17 cellular contexts compared by ENCODE assay signal in the genomic region with DNA sequence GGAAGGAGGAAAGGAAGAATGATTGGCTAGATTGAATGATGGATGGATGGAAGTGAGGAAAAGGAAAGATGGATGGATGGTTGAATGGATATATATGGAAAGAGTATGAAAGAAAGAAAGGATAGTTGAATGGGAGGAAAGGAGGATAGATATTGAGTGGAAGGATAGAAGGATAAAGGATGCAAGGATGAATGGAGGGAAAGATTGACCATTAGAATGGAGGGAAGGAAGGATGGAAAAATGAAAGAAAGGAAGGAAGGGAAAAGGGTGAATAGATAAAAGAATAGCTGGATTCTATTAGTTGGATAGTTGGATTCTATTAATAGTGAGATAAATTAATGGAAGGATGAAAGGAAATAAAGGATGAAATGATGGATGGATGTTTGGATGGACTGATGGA.
DNase-seq lines count a peak whose midpoint lies in the region; ATAC-seq and TF ChIP-seq lines count a peak whose summit lies in the region.
"Had no signal": no experiment of that assay in that cellular context is flagged by ENCODE, and none has a peak within 500 bp of the region (broad histone marks: within the 10 kb centered on the region; RNA-seq: fewer than 3 reads in every experiment).

No MANE protein-coding gene starts in this region.

- intact Hi-C loops in Calu3 (cut with micrococcal nuclease; ENCODE audit: unreplicated experiment) = no loop called here

- H3K27ac Mint-ChIP-seq in Calu3 (ENCODE audit: unreplicated experiment) (peak overlapping the region; percentile 1), type B pancreatic cell (peak overlapping the region; percentile 1)
- H3K27ac Mint-ChIP-seq: CD4-positive, alpha-beta T cell had no signal

- H3K4me1 ChIP-seq in HEK293 (ENCODE audit: control insufficient read depth, insufficient read depth, low read length) (no peaks in the 10 kb centered on the region), hepatocyte (ENCODE audit: insufficient read depth) (no peaks in the 10 kb centered on the region)

- no peaks in the 10 kb centered on the region for H4K20me1 ChIP-seq in hepatocyte (ENCODE audit: insufficient read depth, poor library complexity, severe bottlenecking)

- no peak overlapping the region for H3K4me2 ChIP-seq in hepatocyte

- no TSS peak for BruUV-seq in Calu3 (replicated peaks; lab: Mats Ljungman, UMichigan)

- H3K79me2 ChIP-seq in hepatocyte = no peaks in the 10 kb centered on the region

- no peaks in the 10 kb centered on the region for H3K9me3 ChIP-seq in HEK293 (ENCODE audit: control insufficient read depth, insufficient read depth, low read depth, low read length)
- H3K9me3 ChIP-seq in hepatocyte (ENCODE audit: low read depth) = no peaks in the 10 kb centered on the region

- CTCF ChIA-PET in Calu3 (lab: Charles Lee) (no interaction called here), HEK293 (lab: Yijun Ruan, JAX) (no interaction called here)

- H3K27ac ChIP-seq in HEK293 (ENCODE audit: extremely low read depth, low read depth, low read length) = no peak overlapping the region
- H3K27ac ChIP-seq in hepatocyte = peak overlapping the region; percentile 33
- H3K27ac ChIP-seq: C4-2B had no signal

- H3K9me2 ChIP-seq in hepatocyte (replicated peaks; ENCODE audit: insufficient read depth) = no peaks in the 10 kb centered on the region

- H3K27me3 Mint-ChIP-seq in Calu3 (ENCODE audit: unreplicated experiment) (peaks cover 13% of the 10 kb centered on the region), type B pancreatic cell (peaks cover 4% of the 10 kb centered on the region)

- H3K36me3 ChIP-seq in HEK293 (ENCODE audit: control insufficient read depth in 2 of 2, insufficient read depth in 1 of 2, low read length in 2 of 2) (no peaks in the 10 kb centered on the region), hepatocyte (replicated peaks; ENCODE audit: insufficient read depth, low read depth) (no peaks in the 10 kb centered on the region)

- no peak overlapping the region for H3K4me3 ChIP-seq in HEK293 (ENCODE audit: low read depth, low read length)
- no peak overlapping the region for H3K4me3 ChIP-seq in hepatocyte

- H3K4me1 Mint-ChIP-seq in Calu3 (ENCODE audit: low read depth, unreplicated experiment) = peaks cover 34% of the 10 kb centered on the region
- peaks cover 10% of the 10 kb centered on the region for H3K4me1 Mint-ChIP-seq in type B pancreatic cell (ENCODE audit: unreplicated experiment)

- no peaks in the 10 kb centered on the region for H3K27me3 ChIP-seq in hepatocyte

- POLR2A ChIA-PET in HEK293 (lab: Yijun Ruan, JAX) = no interaction called here

- no peak overlapping the region for H2AFZ ChIP-seq in hepatocyte

- H3K9me3 Mint-ChIP-seq in Calu3 (ENCODE audit: low read depth, unreplicated experiment) (no peaks in the 10 kb centered on the region), type B pancreatic cell (no peaks in the 10 kb centered on the region)
- H3K9me3 Mint-ChIP-seq: CD4-positive, alpha-beta T cell; H9 had no signal

- peaks cover 12% of the 10 kb centered on the region for H3K36me3 Mint-ChIP-seq in Calu3 (ENCODE audit: insufficient read depth, unreplicated experiment)
- no peaks in the 10 kb centered on the region for H3K36me3 Mint-ChIP-seq in type B pancreatic cell
- H3K36me3 Mint-ChIP-seq: IgD-negative memory B cell had no signal

- ATAC-seq in HG02884 (IDR thresholded peaks at IDR 0.05; ENCODE audit: unreplicated experiment) = no peak
- no peak for ATAC-seq in GM18858 (IDR thresholded peaks at IDR 0.05; ENCODE audit: unreplicated experiment)

- DNase-seq in Calu3 = no peak
- DNase-seq in hepatocyte (ENCODE audit: low spot score) = no peak
- DNase-seq in type B pancreatic cell (ENCODE audit: extremely low spot score, unreplicated experiment) = no peak
- no peak for DNase-seq in NCI-H1930 (lab: John Stamatoyannopoulos, UW)
- DNase-seq: AML-193; CD4-positive, alpha-beta T cell; DMS79 treated with DMSO at 0.1 percent for 48 hours; GF-D8; GOT3; H9; Karpas-422; KBM-7 had no signal

- TF ChIP-seq CTCF in Calu3 (IDR thresholded peaks at IDR 0.05; ENCODE audit: unreplicated experiment) (no peak), HEK293 (tag by site-specific recombination; IDR thresholded peaks at IDR 0.05) (no peak), hepatocyte (IDR thresholded peaks at IDR 0.05; ENCODE audit: poor library complexity) (no peak), type B pancreatic cell (conservative IDR thresholded peaks at IDR 0.05) (no peak)

- H3K4me3 Mint-ChIP-seq in Calu3 (ENCODE audit: low read depth, unreplicated experiment) (no peak overlapping the region), type B pancreatic cell (no peak overlapping the region)
- H3K4me3 Mint-ChIP-seq: CD4-positive, alpha-beta T cell; H9; IgD-negative memory B cell had no signal

TF ChIP-seq in HEK293, 187 proteins besides CTCF, POLR2A, EP300 and RAD21:
- TF ChIP-seq BCL11A (tag by site-specific recombination; IDR thresholded peaks at IDR 0.05; ENCODE audit: low read depth) (no peak), ZNF768 (tag by site-specific recombination; IDR thresholded peaks at IDR 0.05) (no peak), ZNF629 (tag by site-specific recombination; IDR thresholded peaks at IDR 0.05) (no peak), ZNF513 (tag by site-specific recombination; IDR thresholded peaks at IDR 0.05) (no peak), ZNF366 (tag by site-specific recombination; conservative IDR thresholded peaks at IDR 0.05) (peak; percentile 97), FEZF1 (tag by site-specific recombination; IDR thresholded peaks at IDR 0.05) (no peak)
